Comparison of ENCODE assay signal across 9 cellular contexts in the genomic region with DNA sequence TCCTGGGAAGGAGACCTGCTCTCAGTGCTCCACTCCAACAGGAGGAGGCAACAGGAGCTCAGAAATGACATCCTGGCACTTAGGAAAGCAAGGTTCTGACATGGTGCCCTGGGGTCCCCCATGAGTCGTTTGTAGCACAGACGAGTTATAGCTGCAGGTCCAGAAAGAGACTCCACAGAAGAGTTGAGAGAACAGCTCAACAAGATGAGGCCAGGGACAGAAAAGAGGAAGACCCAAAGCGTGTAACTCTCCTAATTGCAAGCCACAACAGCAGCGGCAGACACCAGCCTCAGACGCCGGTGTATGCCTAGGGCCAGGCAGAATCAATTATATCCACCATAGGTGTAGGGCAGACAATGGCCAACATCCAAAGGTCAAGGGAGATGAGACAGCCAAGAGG. TPM values are rescaled to one million over a fixed set of nuclear protein-coding genes. Genes with fewer than 3 reads are reported as not detected.
"Had no signal": no experiment of that assay in that cellular context is flagged by ENCODE, and none has a peak within 500 bp of the region (broad histone marks: within the 10 kb centered on the region; RNA-seq: fewer than 3 reads in every experiment).

No MANE protein-coding gene starts in this region.

RNA-seq across cellular contexts. Expression of gene ETDA, which starts 5.9 kb away (rescaled TPM):
- total RNA-seq: LHCN-M2, MCF 10A, NCI-H460, OCI-LY7, PC-9, Right ventricle myocardium inferior, RPMI7951, SJCRH30, SK-MEL-5 had no signal
